9 cellular contexts compared by ENCODE assay signal in genomic region chr16:17364319-17365210, GRCh38.
DNase-seq lines count a peak whose midpoint lies in the region; ATAC-seq, FAIRE-seq and TF ChIP-seq lines count a peak whose summit lies in the region.
"Had no signal": no experiment of that assay in that cellular context is flagged by ENCODE, and none has a peak within 500 bp of the region (broad histone marks: within the 10 kb centered on the region; RNA-seq: fewer than 3 reads in every experiment).

No MANE protein-coding gene starts in this region.

- peaks cover 96% of the 10 kb centered on the region for H3K79me2 ChIP-seq in Loucy (ENCODE audit: insufficient read depth, low read length)

- peaks cover 91% of the 10 kb centered on the region for H4K20me1 ChIP-seq in Loucy (ENCODE audit: insufficient read depth, low read length, poor library complexity, severe bottlenecking)

- peak overlapping the region; percentile 62 for H3K4me2 ChIP-seq in Loucy (ENCODE audit: low read depth, low read length, poor library complexity, severe bottlenecking)

- ATAC-seq in GM18858 (IDR thresholded peaks at IDR 0.05; ENCODE audit: unreplicated experiment): no peak

- peaks cover 4% of the 10 kb centered on the region; the same call in 1 of the 2 replicates for H3F3A ChIP-seq in Loucy (ENCODE audit: low read depth)

- H3K27me3 ChIP-seq in AG04450 (ENCODE audit: control insufficient read depth, insufficient read depth, low read length) (no peaks in the 10 kb centered on the region), Loucy (ENCODE audit: insufficient read depth, low read length, poor library complexity, severe bottlenecking) (no peaks in the 10 kb centered on the region)

- no peaks in the 10 kb centered on the region for H3K9me3 ChIP-seq in AG04450 (ENCODE audit: control insufficient read depth, insufficient read depth, low read length)
- no peaks in the 10 kb centered on the region for H3K9me3 ChIP-seq in Loucy (ENCODE audit: insufficient read depth, low read depth, low read length)
- H3K9me3 ChIP-seq in kidney (ENCODE audit: control insufficient read depth in 1 of 2, low read length in 2 of 2): no peaks in the 10 kb centered on the region

- H3K27ac ChIP-seq in AG04450 (ENCODE audit: low read depth, low read length) (peak overlapping the region; percentile 54), kidney (ENCODE audit: low read depth in 2 of 2, low read length in 2 of 2) (no peak overlapping the region)

- no peak overlapping the region for H2AFZ ChIP-seq in Loucy (ENCODE audit: low read length)

- intact Hi-C loops in kidney (cut with DNase I): no loop called here

- DNase-seq in AG04450 (ENCODE audit: low read depth, low spot score): peak; percentile 82
- DNase-seq in activated gamma-delta T cell treated with anti-CD3 and anti-CD28 coated beads, Interleukin-2, amount 50 U/mL, for 16 hours (ENCODE audit: low read depth): peak; percentile 22
- peak; percentile 29 for DNase-seq in left kidney (ENCODE audit: low read depth, low spot score)
- DNase-seq in nucleus accumbens (lab: John Stamatoyannopoulos, UW): no peak
- DNase-seq in kidney: no peak
- DNase-seq in inferior parietal cortex (ENCODE audit: extremely low spot score): no peak
- DNase-seq: NCI-H226 had no signal

- TF ChIP-seq CTCF in AG04450 (IDR thresholded peaks at IDR 0.05; ENCODE audit: low read depth, low read length): no peak
- no peak for TF ChIP-seq CTCF in Loucy (conservative IDR thresholded peaks at IDR 0.05; ENCODE audit: low read length)
- no peak for TF ChIP-seq CTCF in kidney (IDR thresholded peaks at IDR 0.05; ENCODE audit: borderline replicate concordance, extremely low read depth, insufficient read depth)

- peaks cover 18% of the 10 kb centered on the region; the same call in 1 of the 2 replicates for H3K36me3 ChIP-seq in Loucy (ENCODE audit: insufficient read depth, low read length)
- no peaks in the 10 kb centered on the region for H3K36me3 ChIP-seq in kidney (ENCODE audit: control insufficient read depth in 1 of 2, insufficient read depth in 2 of 2, low read length in 2 of 2)

- FAIRE-seq in kidney (lab: Jason Lieb, UNC): no peak

- POLR2A ChIA-PET in AG04450 (lab: Yijun Ruan, JAX): interaction anchor here (1.0 kb wide), 1 partner anchor 91 kb away, joined by 3 read pairs; no protein-coding TSS in a partner anchor

- H3K4me3 ChIP-seq in AG04450 (ENCODE audit: low read depth, low read length) (no peak overlapping the region), Loucy (ENCODE audit: low read length, poor library complexity, severe bottlenecking) (peak overlapping the region; percentile 28), kidney (ENCODE audit: low read length in 2 of 2) (no peak overlapping the region)

- H3K4me1 ChIP-seq in Loucy (ENCODE audit: insufficient read depth, low read length, poor library complexity, severe bottlenecking) (peaks cover 81% of the 10 kb centered on the region), kidney (ENCODE audit: control insufficient read depth in 1 of 2, insufficient read depth in 1 of 2, low read depth in 1 of 2, low read length in 2 of 2) (peaks cover 0 to 9% of the 10 kb centered on the region in 2 donors)

- no peak overlapping the region for H3K9ac ChIP-seq in Loucy (ENCODE audit: low read depth, low read length, poor library complexity, severe bottlenecking)
- no peak overlapping the region for H3K9ac ChIP-seq in kidney (ENCODE audit: low read length in 2 of 2)

- CTCF ChIA-PET in AG04450 (lab: Charles Lee): no interaction called here

- H3K9me2 ChIP-seq in Loucy (replicated peaks; ENCODE audit: low read depth, low read length): no peaks in the 10 kb centered on the region

Comparison
In these comparisons a context has a peak if more than half of its experiments do, and no peak if none do; other contexts are left out.
1. DNase-seq: peak in AG04450 (single experiment), activated gamma-delta T cell treated with anti-CD3 and anti-CD28 coated beads, Interleukin-2, amount 50 U/mL, for 16 hours (single experiment) and left kidney (single experiment); none in nucleus accumbens (0 of 56), kidney (single experiment) and inferior parietal cortex (single experiment).